Comparison of ENCODE assay signal across 12 cellular contexts in genomic region chr4:2484169-2484568, GRCh38. TPM values are rescaled to one million over a fixed set of nuclear protein-coding genes. Genes with fewer than 3 reads are reported as not detected.
A peak's percentile ranks its signal among the peaks of the same experiment; 100 is the strongest.
DNase-seq lines count a peak whose midpoint lies in the region; ATAC-seq and TF ChIP-seq lines count a peak whose summit lies in the region.
"Had no signal": no experiment of that assay in that cellular context is flagged by ENCODE, and none has a peak within 500 bp of the region (broad histone marks: within the 10 kb centered on the region; RNA-seq: fewer than 3 reads in every experiment).

No MANE protein-coding gene starts in this region.

- no peaks in the 10 kb centered on the region for H3K27me3 ChIP-seq in BLaER1 treated with 17β-estradiol and CSF1 and Interleukin-3, amounts not matched to agents 10 nM and 100 nM
- no peaks in the 10 kb centered on the region for H3K27me3 ChIP-seq in CD4-positive, alpha-beta T cell (ENCODE audit: control insufficient read depth, insufficient read depth, low read length)
- H3K27me3 ChIP-seq: SJCRH30 had no signal

- CTCF ChIA-PET in CD4-positive, alpha-beta T cell (lab: Charles Lee) = interaction anchor here (0.6 to 1.8 kb wide), 2 partner anchors 42 to 281 kb away, joined by 3 to 6 read pairs; no protein-coding TSS in a partner anchor
- CTCF ChIA-PET in WTC11 (lab: Charles Lee) = no interaction called here
- CTCF ChIA-PET in Calu3 (lab: Charles Lee) = no interaction called here

- no TSS peak for BruUV-seq in Calu3 (replicated peaks; lab: Mats Ljungman, UMichigan)

- peaks cover 27% of the 10 kb centered on the region for H3K36me3 Mint-ChIP-seq in CD4-positive, alpha-beta T cell (ENCODE audit: low read depth)
- H3K36me3 Mint-ChIP-seq in WTC11 (no peaks in the 10 kb centered on the region; the same call in 1 of the 2 replicates), mesothelial cell of epicardium (no peaks in the 10 kb centered on the region), Calu3 (ENCODE audit: insufficient read depth, unreplicated experiment) (peaks cover 5% of the 10 kb centered on the region)

- peaks cover 85% of the 10 kb centered on the region for H3K4me1 Mint-ChIP-seq in CD4-positive, alpha-beta T cell (ENCODE audit: low read depth)
- H3K4me1 Mint-ChIP-seq in WTC11 (peaks cover 79% of the 10 kb centered on the region), mesothelial cell of epicardium (peaks cover 36% of the 10 kb centered on the region), Calu3 (ENCODE audit: low read depth, unreplicated experiment) (peaks cover 29% of the 10 kb centered on the region)

- H3K27me3 Mint-ChIP-seq in CD4-positive, alpha-beta T cell = no peaks in the 10 kb centered on the region
- no peaks in the 10 kb centered on the region for H3K27me3 Mint-ChIP-seq in WTC11 (ENCODE audit: low read depth)
- H3K27me3 Mint-ChIP-seq in mesothelial cell of epicardium (ENCODE audit: low read depth) = no peaks in the 10 kb centered on the region
- no peaks in the 10 kb centered on the region for H3K27me3 Mint-ChIP-seq in Calu3 (ENCODE audit: unreplicated experiment)

- no peaks in the 10 kb centered on the region for H3K9me3 ChIP-seq in BLaER1 treated with 17β-estradiol and CSF1 and Interleukin-3, amounts not matched to agents 10 nM and 100 nM (replicated peaks in 1 of 11)
- no peaks in the 10 kb centered on the region for H3K9me3 ChIP-seq in CD4-positive, alpha-beta T cell (ENCODE audit: control insufficient read depth, low read length)
- H3K9me3 ChIP-seq: SJCRH30 had no signal

- H3K9me3 Mint-ChIP-seq in CD4-positive, alpha-beta T cell = no peaks in the 10 kb centered on the region
- H3K9me3 Mint-ChIP-seq in WTC11 (no peaks in the 10 kb centered on the region), mesothelial cell of epicardium (no peaks in the 10 kb centered on the region), Calu3 (ENCODE audit: low read depth, unreplicated experiment) (no peaks in the 10 kb centered on the region)

- POLR2A ChIA-PET in CD4-positive, alpha-beta T cell (lab: Charles Lee) = interaction anchor here (1.5 to 6.4 kb wide), 3 partner anchors 14 to 264 kb away, joined by 3 to 74 read pairs (median 4); partner anchors contain the start of gene RNF4
- POLR2A ChIA-PET in WTC11 (lab: Charles Lee) = no interaction called here

- peak overlapping the region in 4 of 11 experiments; percentile 34 to 59 (median 45); a peak in 4 of 22 replicates for H3K9ac ChIP-seq in BLaER1 treated with 17β-estradiol and CSF1 and Interleukin-3, amounts not matched to agents 10 nM and 100 nM
- H3K9ac ChIP-seq: KMS-11 had no signal

- intact Hi-C loops in CD4-positive, alpha-beta T cell (cut with DNase I, micrococcal nuclease) = loop anchor here (2.0 to 5.0 kb wide), 2 partner anchors 15 to 48 kb away; partner anchors contain the start of gene RNF4 (in 2 of the 2)
- intact Hi-C loops in Calu3 (cut with micrococcal nuclease; ENCODE audit: unreplicated experiment) = no loop called here

- H3K4me3 ChIP-seq in BLaER1 treated with 17β-estradiol and CSF1 and Interleukin-3, amounts not matched to agents 10 nM and 100 nM = peak overlapping the region in 3 of 10 experiments; percentile 12 to 39 (median 23); a peak in 3 of 20 replicates
- H3K4me3 ChIP-seq: SJCRH30 had no signal

- peak overlapping the region; percentile 64 for H3K4me3 Mint-ChIP-seq in CD4-positive, alpha-beta T cell
- H3K4me3 Mint-ChIP-seq in WTC11 (no peak overlapping the region), mesothelial cell of epicardium (no peak overlapping the region), Calu3 (ENCODE audit: low read depth, unreplicated experiment) (no peak overlapping the region)

- H3K4me1 ChIP-seq in BLaER1 treated with 17β-estradiol and CSF1 and Interleukin-3, amounts not matched to agents 10 nM and 100 nM = peaks cover 81 to 98% (median 86%) of the 10 kb centered on the region in 10 experiments

- H4K20me1 ChIP-seq in BLaER1 treated with 17β-estradiol and CSF1 and Interleukin-3, amounts not matched to agents 10 nM and 100 nM = peaks cover 98 to 100% (median 100%) of the 10 kb centered on the region in 11 experiments

- TF ChIP-seq CTCF in CD4-positive, alpha-beta T cell (IDR thresholded peaks at IDR 0.05) = no peak
- TF ChIP-seq CTCF in WTC11 (IDR thresholded peaks at IDR 0.05) (no peak), mesothelial cell of epicardium (IDR thresholded peaks at IDR 0.05; ENCODE audit: unreplicated experiment) (no peak), Calu3 (IDR thresholded peaks at IDR 0.05; ENCODE audit: unreplicated experiment) (no peak)

- DNase-seq in CD4-positive, alpha-beta T cell = no peak
- DNase-seq in WTC11 (ENCODE audit: low spot score) (no peak), mesothelial cell of epicardium (ENCODE audit: low spot score in 2 of 2, unreplicated experiment in 2 of 2) (no peak), Calu3 (no peak), DMS79 (lab: John Stamatoyannopoulos, UW) (no peak)
- DNase-seq: left colon, NCI-H1930 had no signal

- H3K4me2 ChIP-seq in BLaER1 treated with 17β-estradiol and CSF1 and Interleukin-3, amounts not matched to agents 10 nM and 100 nM = peak overlapping the region; percentile 69 to 95 (median 88)
- H3K4me2 ChIP-seq: KMS-11 had no signal

- H3K27ac Mint-ChIP-seq in CD4-positive, alpha-beta T cell = peak overlapping the region; percentile 75
- 0 out of 2 replicates have a peak overlapping the region, but pooled peaks have one; percentile 59 for H3K27ac Mint-ChIP-seq in WTC11
- peak overlapping the region; percentile 43 for H3K27ac Mint-ChIP-seq in mesothelial cell of epicardium
- H3K27ac Mint-ChIP-seq in Calu3 (ENCODE audit: unreplicated experiment) = no peak overlapping the region

- H3K27ac ChIP-seq in BLaER1 treated with 17β-estradiol and CSF1 and Interleukin-3, amounts not matched to agents 10 nM and 100 nM = peak overlapping the region in 3 of 11 experiments; percentile 50 to 51 (median 51); a peak in 5 of 22 replicates
- H3K27ac ChIP-seq in CD4-positive, alpha-beta T cell (ENCODE audit: low read depth, low read length) = no peak overlapping the region
- H3K27ac ChIP-seq: KMS-11 had no signal

- H3K36me3 ChIP-seq in BLaER1 treated with 17β-estradiol and CSF1 and Interleukin-3, amounts not matched to agents 10 nM and 100 nM = peaks cover 10 to 55% (median 47%) of the 10 kb centered on the region in 11 experiments

- ATAC-seq in CD4-positive, alpha-beta T cell (ENCODE audit: poor library complexity) = peak; percentile 19
- no peak for ATAC-seq in WTC11
- ATAC-seq in GM18907 (IDR thresholded peaks at IDR 0.05; ENCODE audit: unreplicated experiment) = no peak
- ATAC-seq: HCT116 had no signal

TF ChIP-seq in WTC11, 78 proteins besides CTCF, POLR2A, EP300 and RAD21:
- TF ChIP-seq ZNF425 (CRISPR knock-in tag; conservative IDR thresholded peaks at IDR 0.05) (no peak), SP1 (CRISPR knock-in tag; conservative IDR thresholded peaks at IDR 0.05) (no peak), AR (CRISPR knock-in tag; IDR thresholded peaks at IDR 0.05) (no peak), RELA (CRISPR knock-in tag; IDR thresholded peaks at IDR 0.05; ENCODE audit: borderline replicate concordance) (no peak), EMX1 (CRISPR knock-in tag; IDR thresholded peaks at IDR 0.05) (no peak)

RNA-seq across cellular contexts. Expression of gene RNF4, which starts 15.3 kb away (rescaled TPM):
- 100 to 1,000 TPM; 106 to 109 TPM for total RNA-seq in CD4-positive, alpha-beta T cell
- total RNA-seq in WTC11 (2021) (77.8 to 87.3 TPM (median 82.5 TPM) in 3 replicates), mesothelial cell of epicardium (59.8 to 63.8 TPM (median 61.0 TPM) in 3 replicates), Calu3 (2022) (45.6 and 55.6 TPM in 2 replicates)

RNA-seq across cellular contexts. Expression of gene FAM193A, which starts 52.3 kb away (rescaled TPM):
- total RNA-seq in CD4-positive, alpha-beta T cell = 10 to 100 TPM; 28.4 to 30.0 TPM
- 24.4 to 28.1 TPM (median 24.6 TPM) in 3 replicates for total RNA-seq in WTC11 (2021)
- total RNA-seq in mesothelial cell of epicardium = 44.3 to 48.1 TPM (median 44.5 TPM) in 3 replicates
- total RNA-seq in Calu3 (2022) = 20.0 and 22.2 TPM in 2 replicates
